Comparison of ENCODE assay signal across 1 cellular context in genomic region chr22:31238057-31238456, GRCh38.
TF ChIP-seq lines count a peak whose summit lies in the region.

No MANE protein-coding gene starts in this region.

TF ChIP-seq in endothelial cell of umbilical vein, 7 proteins besides CTCF, POLR2A, EP300 and RAD21:
- TF ChIP-seq FOS (IDR thresholded peaks at IDR 0.05; ENCODE audit: borderline replicate concordance, insufficient read depth, low read length): peak; percentile 67
- TF ChIP-seq POLR2AphosphoS5 (IDR thresholded peaks at IDR 0.05; ENCODE audit: insufficient read depth, low read depth, low read length): no peak
- peak; percentile 38 for TF ChIP-seq JUN (IDR thresholded peaks at IDR 0.05; ENCODE audit: borderline replicate concordance, insufficient read depth, insufficient read length, low read depth)
- no peak for TF ChIP-seq MAX (IDR thresholded peaks at IDR 0.05; ENCODE audit: insufficient read depth, insufficient read length)
- no peak for TF ChIP-seq EZH2 (IDR thresholded peaks at IDR 0.05; ENCODE audit: borderline replicate concordance, low read depth, low read length, severe bottlenecking)
- TF ChIP-seq MYC (IDR thresholded peaks at IDR 0.05; ENCODE audit: low read depth, low read length): no peak
- no peak for TF ChIP-seq GATA2 (IDR thresholded peaks at IDR 0.05; ENCODE audit: insufficient read depth, insufficient read length, low read depth, low read length)
